13 cellular contexts compared by ENCODE assay signal in the genomic region with DNA sequence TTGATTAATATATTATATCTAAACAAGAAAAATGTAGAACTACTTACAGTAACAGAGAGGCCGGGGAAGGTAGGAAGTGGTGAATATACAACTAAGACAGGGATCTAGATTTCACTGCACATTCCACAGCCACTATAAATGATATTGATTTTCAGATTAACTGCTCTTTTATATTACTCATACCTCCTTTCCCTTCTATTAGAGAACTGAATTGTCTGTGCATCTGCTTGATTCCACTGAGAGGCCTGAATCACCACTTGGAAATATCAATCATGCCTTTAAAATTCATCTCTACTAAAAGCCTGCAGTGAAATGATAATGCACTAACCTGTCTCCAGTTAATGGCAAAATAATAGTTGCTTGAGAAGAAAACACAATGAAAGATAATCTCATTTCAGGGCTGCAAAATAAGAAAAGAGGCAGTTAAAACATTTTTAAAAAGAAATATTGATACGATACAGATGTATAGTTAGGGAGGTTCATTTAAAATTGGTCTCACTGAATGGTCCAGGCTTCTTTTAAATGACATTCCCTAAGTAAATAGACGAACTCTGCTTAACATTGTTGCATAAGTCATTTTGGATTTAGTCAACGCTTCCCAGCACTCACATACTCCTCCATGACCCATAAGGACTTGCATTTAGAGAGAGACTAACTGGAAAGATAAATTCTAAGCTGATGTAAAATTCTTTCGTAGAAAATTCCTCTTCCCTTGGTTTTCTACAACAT. TPM values are rescaled to one million over a fixed set of nuclear protein-coding genes. Genes with fewer than 3 reads are reported as not detected.
DNase-seq lines count a peak whose midpoint lies in the region; ATAC-seq lines count a peak whose summit lies in the region.
"Had no signal": no experiment of that assay in that cellular context is flagged by ENCODE, and none has a peak within 500 bp of the region (broad histone marks: within the 10 kb centered on the region; RNA-seq: fewer than 3 reads in every experiment).

No MANE protein-coding gene starts in this region.

- no peak overlapping the region for H2AK5ac ChIP-seq in neuronal stem cell (ENCODE audit: low read depth, low read length)

- peak overlapping the region; percentile 64 for H3K27ac Mint-ChIP-seq in activated naive CD8-positive, alpha-beta T cell treated with anti-CD3 and anti-CD28 coated beads, Interleukin-2, amount 50 U/mL, for 24 hours

- peaks cover 55% of the 10 kb centered on the region for H3K4me1 Mint-ChIP-seq in activated naive CD8-positive, alpha-beta T cell treated with anti-CD3 and anti-CD28 coated beads, Interleukin-2, amount 50 U/mL, for 24 hours

- no peak overlapping the region for H3K18ac ChIP-seq in neuronal stem cell (ENCODE audit: low read length)

- peaks cover 4% of the 10 kb centered on the region for H3K27me3 Mint-ChIP-seq in activated naive CD8-positive, alpha-beta T cell treated with anti-CD3 and anti-CD28 coated beads, Interleukin-2, amount 50 U/mL, for 24 hours

- H3K36me3 Mint-ChIP-seq in activated naive CD8-positive, alpha-beta T cell treated with anti-CD3 and anti-CD28 coated beads, Interleukin-2, amount 50 U/mL, for 24 hours (ENCODE audit: low read depth): peaks cover 28% of the 10 kb centered on the region

- H3K9me3 ChIP-seq in muscle layer of colon (ENCODE audit: low read length): no peaks in the 10 kb centered on the region
- no peaks in the 10 kb centered on the region for H3K9me3 ChIP-seq in neuronal stem cell (replicated peaks in 1 of 2; ENCODE audit: control insufficient read depth in 2 of 2, insufficient read depth in 1 of 2, low read depth in 1 of 2, low read length in 2 of 2)
- H3K9me3 ChIP-seq: BLaER1 had no signal

- H4K91ac ChIP-seq in neuronal stem cell (ENCODE audit: low read depth, low read length, poor library complexity): no peak overlapping the region

- no peaks in the 10 kb centered on the region for H3K79me1 ChIP-seq in neuronal stem cell (ENCODE audit: low read depth, low read length)

- no peak overlapping the region for H2BK5ac ChIP-seq in neuronal stem cell (ENCODE audit: low read length)

- H3K4me3 ChIP-seq in ACC112 (ENCODE audit: low read depth, low read length) (peak overlapping the region; percentile 81), muscle layer of colon (ENCODE audit: low read depth in 1 of 2, low read length in 2 of 2) (peak overlapping the region; percentile 10 to 92), neuronal stem cell (ENCODE audit: low read length in 2 of 2) (no peak overlapping the region)
- H3K4me3 ChIP-seq: BLaER1 had no signal

- H2BK12ac ChIP-seq in neuronal stem cell (ENCODE audit: low read length): no peak overlapping the region

- peaks cover 46% of the 10 kb centered on the region for H3K79me2 ChIP-seq in ACC112 (ENCODE audit: control insufficient read depth, insufficient read depth, low read length, unreplicated experiment)

- no CpG with 5 or more reads among the region's 5 CpGs for WGBS in neuronal stem cell (ENCODE audit: extremely low coverage in 2 of 2, insufficient read length in 2 of 2, insufficient replicate concordance in 1 of 2), 2 donors

- H3K27me3 ChIP-seq in ACC112 (ENCODE audit: insufficient read depth, low read length) (no peaks in the 10 kb centered on the region), muscle layer of colon (ENCODE audit: control insufficient read depth in 1 of 2, insufficient read depth in 2 of 2, low read length in 2 of 2) (no peaks in the 10 kb centered on the region), neuronal stem cell (ENCODE audit: control insufficient read depth in 3 of 3, insufficient read depth in 3 of 3, low read depth in 1 of 3, low read length in 3 of 3) (no peaks in the 10 kb centered on the region)
- H3K27me3 ChIP-seq: BLaER1 had no signal

- ATAC-seq in activated naive CD8-positive, alpha-beta T cell treated with anti-CD3 and anti-CD28 coated beads, Interleukin-2, amount 50 U/mL, for 24 hours: no peak

- no peak overlapping the region for H2AFZ ChIP-seq in ACC112 (ENCODE audit: low read length, unreplicated experiment)
- H2AFZ ChIP-seq in neuronal stem cell (ENCODE audit: low read length): no peak overlapping the region

- no peaks in the 10 kb centered on the region for H3K9me3 Mint-ChIP-seq in activated naive CD8-positive, alpha-beta T cell treated with anti-CD3 and anti-CD28 coated beads, Interleukin-2, amount 50 U/mL, for 24 hours
- H3K9me3 Mint-ChIP-seq: activated naive CD4-positive, alpha-beta T cell treated with anti-CD3 and anti-CD28 coated beads, Interleukin-2, amount 50 U/mL, for 72 hours had no signal

- H3K4ac ChIP-seq in neuronal stem cell (ENCODE audit: low read length): no peak overlapping the region

- H3K23ac ChIP-seq in neuronal stem cell (ENCODE audit: low read depth, low read length, poor library complexity): no peak overlapping the region

- no peak overlapping the region for H3K4me2 ChIP-seq in neuronal stem cell (ENCODE audit: insufficient read depth, low read length, poor library complexity, severe bottlenecking)
- H3K4me2 ChIP-seq: BLaER1 had no signal

- H3K4me1 ChIP-seq in ACC112 (ENCODE audit: control insufficient read depth, insufficient read depth, low read length, unreplicated experiment) (peaks cover 31% of the 10 kb centered on the region), muscle layer of colon (ENCODE audit: insufficient read depth, low read length) (peaks cover 62% of the 10 kb centered on the region), neuronal stem cell (ENCODE audit: control insufficient read depth in 2 of 2, insufficient read depth in 1 of 2, low read depth in 1 of 2, low read length in 2 of 2) (peaks cover 0 to 2% of the 10 kb centered on the region in 2 donors)

- H3K4me3 Mint-ChIP-seq in activated naive CD8-positive, alpha-beta T cell treated with anti-CD3 and anti-CD28 coated beads, Interleukin-2, amount 50 U/mL, for 24 hours: no peak overlapping the region

- no peak overlapping the region for H4K8ac ChIP-seq in neuronal stem cell (ENCODE audit: low read depth, low read length)

- H3K36me3 ChIP-seq in ACC112 (ENCODE audit: insufficient read depth, low read length) (peaks cover 22% of the 10 kb centered on the region), muscle layer of colon (ENCODE audit: insufficient read depth, low read length) (peaks cover 31% of the 10 kb centered on the region), neuronal stem cell (replicated peaks in 1 of 2; ENCODE audit: control insufficient read depth in 2 of 2, insufficient read depth in 2 of 2, low read length in 2 of 2) (peaks cover 0 to 60% of the 10 kb centered on the region in 2 donors)
- H3K36me3 ChIP-seq: BLaER1 had no signal

- no peak overlapping the region for H3K14ac ChIP-seq in neuronal stem cell (ENCODE audit: low read length)

- H3K27ac ChIP-seq in ACC112 (ENCODE audit: low read depth, low read length): peak overlapping the region; percentile 88
- H3K27ac ChIP-seq in muscle layer of colon (ENCODE audit: low read depth, low read length): no peak overlapping the region
- no peak overlapping the region for H3K27ac ChIP-seq in neuronal stem cell (replicated peaks; ENCODE audit: low read length)
- H3K27ac ChIP-seq: BLaER1 had no signal

- DNase-seq in HT-29 (ENCODE audit: low spot score) (peak; percentile 26), NCI-H1092 treated with DMSO at 0.1 percent for 48 hours (lab: John Stamatoyannopoulos, UW) (no peak), neuronal stem cell (ENCODE audit: low spot score) (no peak), NK-92 (lab: John Stamatoyannopoulos, UW; ENCODE audit: unreplicated experiment) (no peak)
- no peak for DNase-seq in activated naive CD8-positive, alpha-beta T cell treated with anti-CD3 and anti-CD28 coated beads, Interleukin-2, amount 50 U/mL, for 24 hours
- DNase-seq in stimulated activated CD4-positive, alpha-beta T cell treated with anti-CD3 and anti-CD28 coated beads, Interleukin-2, amount 100 ng/mL, for 24 hours: no peak
- DNase-seq: activated CD4-positive, CD25-positive, alpha-beta regulatory T cell treated with anti-CD3 and anti-CD28 coated beads, Interleukin-2, amount 50 U/mL, for 72 hours; SHP77 treated with DMSO at 0.1 percent for 48 hours; stimulated activated naive CD4-positive, alpha-beta T cell had no signal

- H3K9ac ChIP-seq in muscle layer of colon (ENCODE audit: low read length) (no peak overlapping the region), neuronal stem cell (ENCODE audit: low read depth, low read length, poor library complexity) (no peak overlapping the region)
- H3K9ac ChIP-seq: BLaER1 had no signal

- H2BK120ac ChIP-seq in neuronal stem cell (ENCODE audit: low read depth, low read length): no peak overlapping the region

- no peak overlapping the region for H2BK15ac ChIP-seq in neuronal stem cell (ENCODE audit: low read length)

RNA-seq across cellular contexts. Expression of a gene that starts 3.8 kb away (rescaled TPM):
- 12.6 and 16.7 TPM in 2 replicates for total RNA-seq in HT-29 (2014; rRNA removed; shearing (Covaris generic))
- 14.5 TPM for polyA plus RNA-seq in neuronal stem cell (2013, experiment 1 of 2)
- polyA plus RNA-seq in neuronal stem cell (2013, experiment 2 of 2): 15.2 TPM

Comparison
In these comparisons a context has a peak if more than half of its experiments do, and no peak if none do; other contexts are left out.
1. H3K4me3 ChIP-seq: peak in ACC112 (single experiment) and muscle layer of colon (2 of 2); none in neuronal stem cell (0 of 2).